Comparison of ENCODE assay signal across 19 cellular contexts in genomic region chr10:91226093-91226492, GRCh38.
"Had no signal": no experiment of that assay in that cellular context is flagged by ENCODE, and none has a peak within 500 bp of the region (broad histone marks: within the 10 kb centered on the region; RNA-seq: fewer than 3 reads in every experiment).

No MANE protein-coding gene starts in this region.

- H3K4me3 Mint-ChIP-seq: activated CD8-positive, alpha-beta memory T cell treated with anti-CD3 and anti-CD28 coated beads, Interleukin-2, amount 10 ng/mL, durations not matched to agents 7 days and 5 days; activated naive CD4-positive, alpha-beta T cell treated with anti-CD3 and anti-CD28 coated beads, Interleukin-2, amount 50 U/mL, for 24 hours; activated T-cell treated with anti-CD3 and anti-CD28 coated beads, Interleukin-2, amount 50 U/mL, for 24 hours; activated T-helper 1 cell treated with anti-CD3 and anti-CD28 coated beads, Interleukin-12 subunit alpha, Interleukin-12 subunit beta, Interleukin-2, Interleukin-4 antibody, amounts not matched to agents 30 ng/mL and 10 ng/mL and 1 ng/mL, durations not matched to agents 14 hours and 24 hours and 36 hours; T-helper 17 cell had no signal

- H3K27ac Mint-ChIP-seq: activated T-cell treated with anti-CD3 and anti-CD28 coated beads, Interleukin-2, amount 50 U/mL, for 24 hours; activated T-helper 1 cell treated with anti-CD3 and anti-CD28 coated beads, Interleukin-12 subunit alpha, Interleukin-12 subunit beta, Interleukin-2, Interleukin-4 antibody, amounts not matched to agents 30 ng/mL and 10 ng/mL and 1 ng/mL, durations not matched to agents 14 hours and 24 hours and 36 hours; T-helper 17 cell had no signal

- ATAC-seq: activated CD4-positive, CD25-positive, alpha-beta regulatory T cell treated with anti-CD3 and anti-CD28 coated beads, Interleukin-2, amount 50 U/mL, for 24 hours; activated CD8-positive, alpha-beta memory T cell treated with anti-CD3 and anti-CD28 coated beads, Interleukin-2, amount 10 ng/mL, durations not matched to agents 7 days and 5 days; T-helper 17 cell had no signal

- DNase-seq: activated CD4-positive, alpha-beta T cell treated with anti-CD3 and anti-CD28 coated beads for 48 hours; activated CD4-positive, alpha-beta T cell treated with anti-CD3 and anti-CD28 coated beads, Interleukin-2, amount 50 U/mL, for 4 hours; activated CD8-positive, alpha-beta memory T cell treated with anti-CD3 and anti-CD28 coated beads, Interleukin-2, amount 10 ng/mL, durations not matched to agents 7 days and 5 days; activated effector memory CD4-positive, alpha-beta T cell treated with Interleukin-2 at 50 U/mL for 16 hours; activated naive CD4-positive, alpha-beta T cell; activated T-cell treated with anti-CD3 and anti-CD28 coated beads, Interleukin-2, amount 50 U/mL, for 24 hours; amygdala; brain microvascular endothelial cell; MM.1S; NCI-H1105; NCI-H1436; NCI-H1694 treated with DMSO at 0.1 percent for 48 hours; NCI-H2029 treated with DMSO at 0.1 percent for 48 hours; NCI-H510A treated with DMSO at 0.1 percent for 48 hours; SIG-M5; T-helper 17 cell had no signal

- H3K9me3 Mint-ChIP-seq: activated naive CD4-positive, alpha-beta T cell treated with anti-CD3 and anti-CD28 coated beads, Interleukin-2, amount 50 U/mL, for 24 hours; activated T-cell treated with anti-CD3 and anti-CD28 coated beads, Interleukin-2, amount 50 U/mL, for 24 hours; activated T-helper 1 cell treated with anti-CD3 and anti-CD28 coated beads, Interleukin-12 subunit alpha, Interleukin-12 subunit beta, Interleukin-2, Interleukin-4 antibody, amounts not matched to agents 30 ng/mL and 10 ng/mL and 1 ng/mL, durations not matched to agents 14 hours and 24 hours and 36 hours had no signal

- H3K27me3 Mint-ChIP-seq: activated CD8-positive, alpha-beta memory T cell treated with anti-CD3 and anti-CD28 coated beads, Interleukin-2, amount 10 ng/mL, durations not matched to agents 7 days and 5 days; activated naive CD4-positive, alpha-beta T cell treated with anti-CD3 and anti-CD28 coated beads, Interleukin-2, amount 50 U/mL, for 24 hours; activated T-cell treated with anti-CD3 and anti-CD28 coated beads, Interleukin-2, amount 50 U/mL, for 24 hours; T-helper 17 cell had no signal
